ENCODE assay signal across 8 cellular contexts in the genomic region with DNA sequence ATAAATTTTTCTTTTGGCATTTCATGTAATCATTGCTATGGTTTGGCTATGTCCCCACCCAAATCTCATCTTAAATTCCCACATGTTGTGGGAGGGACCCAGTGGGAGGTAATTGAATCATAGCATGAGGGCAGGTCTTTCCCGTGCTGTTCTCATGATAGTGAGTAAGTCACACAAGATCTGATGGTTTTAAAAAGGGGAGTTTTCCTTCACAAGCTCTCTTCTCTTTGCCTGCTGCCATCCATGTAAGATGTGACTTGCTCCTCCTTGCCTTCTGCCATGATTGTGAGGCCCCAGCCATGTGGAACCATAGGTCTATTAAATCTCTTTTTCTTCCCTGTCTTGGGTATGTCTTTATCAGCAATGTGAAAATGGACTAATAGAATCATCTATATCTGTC. TPM values are rescaled to one million over a fixed set of nuclear protein-coding genes. Genes with fewer than 3 reads are reported as not detected.
DNase-seq lines count a peak whose midpoint lies in the region; ATAC-seq, FAIRE-seq and TF ChIP-seq lines count a peak whose summit lies in the region.
"Not testable (repeated sequence)": the region's sequence is repeated elsewhere in the genome, so short reads cannot be mapped to it uniquely, and the experiment has no call there.

No MANE protein-coding gene starts in this region.

- dilution Hi-C loops in IMR-90 (cut with HindIII; ENCODE audit: low sequenced_read_pairs, unreplicated experiment), result not testable (repeated sequence)

- not testable (repeated sequence) for H3K9me1 ChIP-seq in IMR-90 (ENCODE audit: insufficient read depth, low read length)

- not testable (repeated sequence) for TF ChIP-seq CTCF in IMR-90 (conservative IDR thresholded peaks at IDR 0.05; ENCODE audit: low read depth, low read length); choroid plexus epithelial cell (conservative IDR thresholded peaks at IDR 0.05; ENCODE audit: low read depth, low read length); fibroblast of the aortic adventitia (IDR thresholded peaks at IDR 0.05; ENCODE audit: insufficient read depth, low read length); osteocyte (IDR thresholded peaks at IDR 0.05); tibial artery (IDR thresholded peaks at IDR 0.05)

- H3K4me3 ChIP-seq in IMR-90 (ENCODE audit: insufficient read depth, low read depth, low read length); choroid plexus epithelial cell (ENCODE audit: low read depth, low read length): not testable (repeated sequence)
- peak overlapping the region; percentile 55 for H3K4me3 ChIP-seq in fibroblast of the aortic adventitia (ENCODE audit: low read depth, low read length)
- H3K4me3 ChIP-seq in tibial artery, result peak overlapping the region; percentile 18 to 34

- no CpG with 5 or more reads among the region's 1 CpG for WGBS in IMR-90 (ENCODE audit: extremely low coverage in 2 of 2, insufficient read length in 1 of 2), 2 experiments

- peaks cover 27 to 44% of the 10 kb centered on the region in 2 experiments; a peak in 3 of 4 replicates for H3K79me1 ChIP-seq in IMR-90 (ENCODE audit: low read depth in 1 of 2, low read length in 2 of 2)

- not testable (repeated sequence) for H2AK5ac ChIP-seq in IMR-90 (ENCODE audit: low read depth, low read length)

- H4K5ac ChIP-seq in IMR-90 (ENCODE audit: low read depth, low read length), result not testable (repeated sequence)

- H2BK15ac ChIP-seq in IMR-90 (ENCODE audit: low read depth, low read length), result not testable (repeated sequence)

- FAIRE-seq in RCC 7860 (lab: Jason Lieb, UNC), result not testable (repeated sequence)

- H3K18ac ChIP-seq in IMR-90 (ENCODE audit: low read depth, low read length), result not testable (repeated sequence)

- peak; percentile 43 for ATAC-seq in IMR-90 (ENCODE audit: low read depth)

- H2BK120ac ChIP-seq in IMR-90 (ENCODE audit: low read depth, low read length), result not testable (repeated sequence)

- not testable (repeated sequence) for H2BK20ac ChIP-seq in IMR-90 (ENCODE audit: low read depth, low read length)

- not testable (repeated sequence) for H3K56ac ChIP-seq in IMR-90 (ENCODE audit: extremely low read depth, insufficient read depth, low read length)

- not testable (repeated sequence) for H3K4me1 ChIP-seq in IMR-90 (ENCODE audit: control insufficient read depth, insufficient read depth, low read length)
- H3K4me1 ChIP-seq in tibial artery, result peaks cover 0 to 26% (median 11%) of the 10 kb centered on the region in 4 donors

- H3K4ac ChIP-seq in IMR-90 (ENCODE audit: low read depth, low read length), result not testable (repeated sequence)

- H4K8ac ChIP-seq in IMR-90 (ENCODE audit: low read depth in 2 of 2, low read length in 2 of 2), result not testable (repeated sequence)

- H3K4me2 ChIP-seq in IMR-90 (ENCODE audit: low read depth, low read length), result peak overlapping the region; percentile 16; the same call in 1 of the 2 replicates

- TF ChIP-seq RAD21 in IMR-90 (IDR thresholded peaks at IDR 0.05; ENCODE audit: low read length), result not testable (repeated sequence)

- not testable (repeated sequence) for H3K27me3 ChIP-seq in IMR-90 (ENCODE audit: control insufficient read depth, insufficient read depth, low read length); tibial artery

- not testable (repeated sequence) for H3K27me3 Mint-ChIP-seq in osteocyte (ENCODE audit: unreplicated experiment)

- not testable (repeated sequence) for H2BK5ac ChIP-seq in IMR-90 (ENCODE audit: low read depth, low read length, poor library complexity, severe bottlenecking)

- in situ Hi-C loops in IMR-90 (cut with MboI; ENCODE audit: low sequenced_read_pairs), result not testable (repeated sequence)

- CTCF ChIA-PET in IMR-90 (lab: Yijun Ruan, JAX), result not testable (repeated sequence)

- not testable (repeated sequence) for TF ChIP-seq POLR2A in IMR-90 (IDR thresholded peaks at IDR 0.05; ENCODE audit: low read depth, low read length)

- intact Hi-C loops in IMR-90 (cut with micrococcal nuclease), result not testable (repeated sequence)
- intact Hi-C loops in tibial artery (cut with DNase I; ENCODE audit: low total_unique reads), result loop anchor here (5.0 kb wide), 1 partner anchor 38 kb away; no protein-coding TSS in a partner anchor

- not testable (repeated sequence) for BruUV-seq in IMR-90 (replicated peaks; lab: Mats Ljungman, UMichigan)

- H3K4me3 Mint-ChIP-seq in osteocyte (ENCODE audit: unreplicated experiment), result not testable (repeated sequence)

- not testable (repeated sequence) for H4K91ac ChIP-seq in IMR-90 (ENCODE audit: insufficient read depth, low read depth, low read length)

- not testable (repeated sequence) for H3K23ac ChIP-seq in IMR-90 (ENCODE audit: low read depth, low read length)

- not testable (repeated sequence) for H3K27ac ChIP-seq in IMR-90 (ENCODE audit: insufficient read depth, low read length)
- peak overlapping the region; percentile 66 for H3K27ac ChIP-seq in tibial artery

- DNase-seq in Daoy (ENCODE audit: low read depth) (peak; percentile 11), IMR-90 (peak; percentile 45), RCC 7860 (ENCODE audit: low spot score) (peak; percentile 65), amniotic epithelial cell (ENCODE audit: low read depth) (peak; percentile 28), choroid plexus epithelial cell (ENCODE audit: low read depth) (peak; percentile 58), fibroblast of the aortic adventitia (ENCODE audit: low read depth) (peak; percentile 47)
- not testable (repeated sequence) for DNase-seq in osteocyte (ENCODE audit: extremely low spot score, unreplicated experiment); tibial artery

- not testable (repeated sequence) for H3K9ac ChIP-seq in IMR-90 (ENCODE audit: low read depth, low read length)

- peaks cover 30% of the 10 kb centered on the region for H3K4me1 Mint-ChIP-seq in osteocyte (ENCODE audit: unreplicated experiment)

- H2AFZ ChIP-seq in IMR-90 (replicated peaks; ENCODE audit: low read length, poor library complexity), result not testable (repeated sequence)

- POLR2A ChIA-PET in IMR-90 (lab: Charles Lee; ENCODE audit: unreplicated experiment), result not testable (repeated sequence)

- peaks cover 54% of the 10 kb centered on the region for H4K20me1 ChIP-seq in IMR-90 (ENCODE audit: insufficient read depth, low read length)

- not testable (repeated sequence) for H2AK9ac ChIP-seq in IMR-90 (replicated peaks; ENCODE audit: low read depth, low read length, poor library complexity)

- H3K36me3 ChIP-seq in IMR-90 (ENCODE audit: control insufficient read depth, insufficient read depth, low read length); tibial artery: not testable (repeated sequence)

- H3K14ac ChIP-seq in IMR-90 (replicated peaks; ENCODE audit: low read depth, low read length), result not testable (repeated sequence)

- not testable (repeated sequence) for H3K9me3 ChIP-seq in IMR-90 (ENCODE audit: control insufficient read depth, insufficient read depth, low read length); tibial artery

- H3K9me3 Mint-ChIP-seq in osteocyte (ENCODE audit: unreplicated experiment), result not testable (repeated sequence)

- not testable (repeated sequence) for H3K36me3 Mint-ChIP-seq in osteocyte (ENCODE audit: unreplicated experiment)

- peak overlapping the region; percentile 61 for H3K27ac Mint-ChIP-seq in osteocyte (ENCODE audit: unreplicated experiment)

RNA-seq across cellular contexts. Expression of a gene that starts 9.0 kb away (rescaled TPM):
- 21.3 and 30.8 TPM in 2 replicates for total RNA-seq in Daoy (2014; rRNA removed; shearing (Covaris generic))
- total RNA-seq in IMR-90 (2012; rRNA removed), result 33.9 and 39.4 TPM in 2 replicates
- 17.9 and 18.7 TPM in 2 replicates for polyA plus RNA-seq in IMR-90 (2012; rRNA removed)
- 5.2 and 8.9 TPM in 2 replicates for polyA plus RNA-seq in IMR-90 (2012; cell fraction: cytosol; rRNA removed)
- 14.4 and 61.9 TPM in 2 replicates for polyA plus RNA-seq in IMR-90 (2012; cell fraction: nucleus; rRNA removed; ENCODE audit: low replicate concordance)
- total RNA-seq in fibroblast of the aortic adventitia (ENCODE audit: low replicate concordance), result 75.8 and 118 TPM in 2 replicates
- 63.8 and 74.8 TPM in 2 replicates for total RNA-seq in osteocyte

RNA-seq across cellular contexts. Expression of a gene that starts 9.1 kb away (rescaled TPM):
- 18.8 and 26.8 TPM in 2 replicates for total RNA-seq in Daoy (2014; rRNA removed; shearing (Covaris generic))
- total RNA-seq in IMR-90 (2012; rRNA removed) (38.2 and 40.3 TPM in 2 replicates), fibroblast of the aortic adventitia (ENCODE audit: low replicate concordance) (53.1 and 318 TPM in 2 replicates), osteocyte (38.3 and 40.3 TPM in 2 replicates)
- 19.7 and 22.9 TPM in 2 replicates for polyA plus RNA-seq in IMR-90 (2012; rRNA removed)
- polyA plus RNA-seq in IMR-90 (2012; cell fraction: cytosol; rRNA removed), result 6.3 and 14.3 TPM in 2 replicates
- 14.9 and 43.2 TPM in 2 replicates for polyA plus RNA-seq in IMR-90 (2012; cell fraction: nucleus; rRNA removed; ENCODE audit: low replicate concordance)
